Comparison of ENCODE assay signal across 14 cellular contexts in genomic region chr17:50668025-50668837, GRCh38. TPM values are rescaled to one million over a fixed set of nuclear protein-coding genes. Genes with fewer than 3 reads are reported as not detected.
A peak's percentile ranks its signal among the peaks of the same experiment; 100 is the strongest.
DNase-seq lines count a peak whose midpoint lies in the region; ATAC-seq and TF ChIP-seq lines count a peak whose summit lies in the region.
"Had no signal": no experiment of that assay in that cellular context is flagged by ENCODE, and none has a peak within 500 bp of the region (broad histone marks: within the 10 kb centered on the region; RNA-seq: fewer than 3 reads in every experiment).

No MANE protein-coding gene starts in this region.

- POLR2A ChIA-PET in IMR-90 (lab: Charles Lee; ENCODE audit: unreplicated experiment): no interaction called here
- POLR2A ChIA-PET in CD8-positive, alpha-beta memory T cell (lab: Charles Lee): no interaction called here

- H3K4me3 ChIP-seq in IMR-90 (ENCODE audit: insufficient read depth, low read depth, low read length): no peak overlapping the region
- H3K4me3 ChIP-seq in cardiac fibroblast (replicated peaks in 1 of 2; ENCODE audit: low read depth in 2 of 2, low read length in 2 of 2): no peak overlapping the region
- H3K4me3 ChIP-seq in mesenchymal stem cell (ENCODE audit: insufficient read depth in 1 of 2, low read depth in 1 of 2, low read length in 2 of 2): no peak overlapping the region
- H3K4me3 ChIP-seq in MM.1S (ENCODE audit: low read length): no peak overlapping the region
- no peak overlapping the region for H3K4me3 ChIP-seq in lower leg skin (ENCODE audit: low read depth, poor library complexity, severe bottlenecking)
- no peak overlapping the region for H3K4me3 ChIP-seq in CD8-positive, alpha-beta memory T cell (ENCODE audit: low read length)

- H3K23ac ChIP-seq in IMR-90 (ENCODE audit: low read depth, low read length) (peak overlapping the region; percentile 96; the same call in 1 of the 2 replicates), mesenchymal stem cell (ENCODE audit: low read length in 2 of 2) (no peak overlapping the region)

- CTCF ChIA-PET in IMR-90 (lab: Yijun Ruan, JAX): no interaction called here
- CTCF ChIA-PET in CD8-positive, alpha-beta memory T cell (lab: Charles Lee): no interaction called here

- H3K14ac ChIP-seq in IMR-90 (replicated peaks; ENCODE audit: low read depth, low read length) (peak overlapping the region; percentile 93), mesenchymal stem cell (ENCODE audit: low read length in 2 of 2) (peak overlapping the region in 1 of 2 experiments; percentile 95)

- H3K36me3 ChIP-seq in IMR-90 (ENCODE audit: control insufficient read depth, insufficient read depth, low read length): no peaks in the 10 kb centered on the region
- peaks cover 0 to 4% of the 10 kb centered on the region in 2 experiments for H3K36me3 ChIP-seq in mesenchymal stem cell (ENCODE audit: control insufficient read depth in 1 of 2, insufficient read depth in 2 of 2, low read depth in 1 of 2, low read length in 2 of 2)
- no peaks in the 10 kb centered on the region for H3K36me3 ChIP-seq in MM.1S (replicated peaks; ENCODE audit: insufficient read depth, low read length)
- H3K36me3 ChIP-seq in CD8-positive, alpha-beta memory T cell (ENCODE audit: insufficient read depth, low read length): no peaks in the 10 kb centered on the region

- H3K4me1 ChIP-seq in IMR-90 (ENCODE audit: control insufficient read depth, insufficient read depth, low read length): peaks cover 21% of the 10 kb centered on the region
- peaks cover 27% of the 10 kb centered on the region for H3K4me1 ChIP-seq in mesenchymal stem cell (ENCODE audit: control insufficient read depth, insufficient read depth, low read depth, low read length)
- H3K4me1 ChIP-seq in MM.1S (ENCODE audit: low read length): no peaks in the 10 kb centered on the region
- no peaks in the 10 kb centered on the region for H3K4me1 ChIP-seq in CD8-positive, alpha-beta memory T cell (ENCODE audit: insufficient read depth, low read length)

- H3F3A ChIP-seq in MM.1S (ENCODE audit: insufficient read depth, low read length): no peaks in the 10 kb centered on the region

- H3K27ac ChIP-seq in IMR-90 (ENCODE audit: insufficient read depth, low read length): peak overlapping the region; percentile 48
- no peak overlapping the region for H3K27ac ChIP-seq in mesenchymal stem cell (ENCODE audit: low read length, poor library complexity, severe bottlenecking)
- no peak overlapping the region for H3K27ac ChIP-seq in MM.1S (ENCODE audit: low read length)
- H3K27ac ChIP-seq in CD8-positive, alpha-beta memory T cell (ENCODE audit: low read depth, low read length): no peak overlapping the region
- H3K27ac ChIP-seq: parathyroid adenoma had no signal

- H2BK15ac ChIP-seq in IMR-90 (ENCODE audit: low read depth, low read length): peak overlapping the region; percentile 92; the same call in 2 of the 3 replicates
- H2BK15ac ChIP-seq in mesenchymal stem cell (ENCODE audit: low read depth, poor library complexity, severe bottlenecking): peak overlapping the region; percentile 82

- H3K27me3 ChIP-seq in IMR-90 (ENCODE audit: control insufficient read depth, insufficient read depth, low read length) (no peaks in the 10 kb centered on the region), mesenchymal stem cell (ENCODE audit: control insufficient read depth in 1 of 2, insufficient read depth in 1 of 2, low read length in 2 of 2) (no peaks in the 10 kb centered on the region), MM.1S (replicated peaks; ENCODE audit: insufficient read depth, low read length) (no peaks in the 10 kb centered on the region)
- no peaks in the 10 kb centered on the region for H3K27me3 ChIP-seq in CD8-positive, alpha-beta memory T cell (ENCODE audit: insufficient read depth, low read length, poor library complexity, severe bottlenecking)

- TF ChIP-seq CTCF in IMR-90 (conservative IDR thresholded peaks at IDR 0.05; ENCODE audit: low read depth, low read length) (no peak), cardiac fibroblast (IDR thresholded peaks at IDR 0.05; ENCODE audit: low read depth, low read length) (no peak), MM.1S (IDR thresholded peaks at IDR 0.05; ENCODE audit: low read length) (no peak), lower leg skin (IDR thresholded peaks at IDR 0.05) (no peak)

- peak overlapping the region; percentile 66; the same call in 1 of the 2 replicates for H3K56ac ChIP-seq in IMR-90 (ENCODE audit: extremely low read depth, insufficient read depth, low read length)

- DNase-seq in AG08396 (ENCODE audit: low spot score): peak; percentile 45
- DNase-seq in IMR-90: peak; percentile 41
- peak; percentile 58 to 59 for DNase-seq in cardiac fibroblast (ENCODE audit: low read depth in 2 of 2)
- no peak for DNase-seq in mesenchymal stem cell
- no peak for DNase-seq in MM.1S
- DNase-seq in lower leg skin (ENCODE audit: low spot score in 2 of 2): no peak
- DNase-seq in CD8-positive, alpha-beta memory T cell: no peak
- DNase-seq: activated CD8-positive, alpha-beta memory T cell treated with anti-CD3 and anti-CD28 coated beads, Interleukin-2, amount 10 ng/mL, durations not matched to agents 7 days and 5 days; amygdala; CD4-positive, alpha-beta T cell; NCI-H2029 had no signal

- TF ChIP-seq RAD21 in IMR-90 (IDR thresholded peaks at IDR 0.05; ENCODE audit: low read length): no peak

- H4K8ac ChIP-seq in IMR-90 (ENCODE audit: low read depth in 2 of 2, low read length in 2 of 2): peak overlapping the region; percentile 87 to 89
- peak overlapping the region; percentile 94 for H4K8ac ChIP-seq in mesenchymal stem cell (ENCODE audit: low read length)

- H3K9me2 ChIP-seq in MM.1S (replicated peaks; ENCODE audit: insufficient read depth, low read length): no peaks in the 10 kb centered on the region

- H2BK5ac ChIP-seq in IMR-90 (ENCODE audit: low read depth, low read length, poor library complexity, severe bottlenecking): peak overlapping the region; percentile 67
- no peak overlapping the region for H2BK5ac ChIP-seq in mesenchymal stem cell (ENCODE audit: low read depth, low read length, poor library complexity, severe bottlenecking)

- H3K27ac Mint-ChIP-seq in CD8-positive, alpha-beta memory T cell: peak overlapping the region in 3 of 8 donors; percentile 33 to 56 (median 35)
- H3K27ac Mint-ChIP-seq: activated CD8-positive, alpha-beta memory T cell treated with anti-CD3 and anti-CD28 coated beads, Interleukin-2, amount 10 ng/mL, durations not matched to agents 7 days and 5 days; CD4-positive, alpha-beta T cell; T-helper 2 cell treated with Interferon-gamma antibody and Interleukin-4, amounts not matched to agents 5 μg/mL and 100 μg/mL, for 36 hours had no signal

- TF ChIP-seq POLR2A in IMR-90 (IDR thresholded peaks at IDR 0.05; ENCODE audit: low read depth, low read length): no peak
- no peak for TF ChIP-seq POLR2A in lower leg skin (IDR thresholded peaks at IDR 0.05)

- H3K79me1 ChIP-seq in IMR-90 (ENCODE audit: low read depth in 1 of 2, low read length in 2 of 2) (peaks cover 0 to 8% of the 10 kb centered on the region in 2 experiments; a peak in 2 of 4 replicates), mesenchymal stem cell (replicated peaks; ENCODE audit: low read length, poor library complexity, severe bottlenecking) (no peaks in the 10 kb centered on the region)

- H4K91ac ChIP-seq in IMR-90 (ENCODE audit: insufficient read depth, low read depth, low read length): peak overlapping the region; percentile 80
- H4K91ac ChIP-seq in mesenchymal stem cell (ENCODE audit: low read length): peak overlapping the region; percentile 74

- H2BK120ac ChIP-seq in IMR-90 (ENCODE audit: low read depth, low read length) (peak overlapping the region; percentile 89), mesenchymal stem cell (ENCODE audit: low read depth, low read length) (peak overlapping the region; percentile 56)

- ATAC-seq in IMR-90 (ENCODE audit: low read depth) (peak; percentile 52; the same call in 1 of the 2 replicates), HG02678 (IDR thresholded peaks at IDR 0.05; ENCODE audit: unreplicated experiment) (no peak)
- ATAC-seq: activated CD8-positive, alpha-beta memory T cell treated with anti-CD3 and anti-CD28 coated beads, Interleukin-2, amount 10 ng/mL, durations not matched to agents 7 days and 5 days had no signal

- H2AK9ac ChIP-seq in IMR-90 (replicated peaks; ENCODE audit: low read depth, low read length, poor library complexity): peak overlapping the region; percentile 77

- H3K4me3 Mint-ChIP-seq in CD8-positive, alpha-beta memory T cell: no peak overlapping the region
- H3K4me3 Mint-ChIP-seq: activated CD8-positive, alpha-beta memory T cell treated with anti-CD3 and anti-CD28 coated beads, Interleukin-2, amount 10 ng/mL, durations not matched to agents 7 days and 5 days; CD4-positive, alpha-beta T cell; T-helper 2 cell treated with Interferon-gamma antibody and Interleukin-4, amounts not matched to agents 5 μg/mL and 100 μg/mL, for 36 hours had no signal

- intact Hi-C loops in IMR-90 (cut with micrococcal nuclease): no loop called here
- intact Hi-C loops in lower leg skin (cut with DNase I; ENCODE audit: low total_unique reads): no loop called here

- H3K9me1 ChIP-seq in IMR-90 (ENCODE audit: insufficient read depth, low read length): peaks cover 18% of the 10 kb centered on the region

- peak overlapping the region; percentile 92 for H3K4ac ChIP-seq in IMR-90 (ENCODE audit: low read depth, low read length)
- H3K4ac ChIP-seq in mesenchymal stem cell (ENCODE audit: low read depth in 1 of 2, low read length in 2 of 2): peak overlapping the region; percentile 64 to 82

- no peaks in the 10 kb centered on the region for H3K79me2 ChIP-seq in MM.1S (ENCODE audit: low read length)
- H3K79me2 ChIP-seq: parathyroid adenoma had no signal

- no peaks in the 10 kb centered on the region for H3K27me3 Mint-ChIP-seq in CD8-positive, alpha-beta memory T cell
- H3K27me3 Mint-ChIP-seq: activated CD8-positive, alpha-beta memory T cell treated with anti-CD3 and anti-CD28 coated beads, Interleukin-2, amount 10 ng/mL, durations not matched to agents 7 days and 5 days; CD4-positive, alpha-beta T cell had no signal

- H2AK5ac ChIP-seq in IMR-90 (ENCODE audit: low read depth, low read length) (peak overlapping the region; percentile 98), mesenchymal stem cell (ENCODE audit: low read length, severe bottlenecking) (peak overlapping the region; percentile 90)

- H4K5ac ChIP-seq in IMR-90 (ENCODE audit: low read depth, low read length): peak overlapping the region; percentile 88

- H4K20me1 ChIP-seq in IMR-90 (ENCODE audit: insufficient read depth, low read length) (no peaks in the 10 kb centered on the region), MM.1S (ENCODE audit: insufficient read depth, low read length) (no peaks in the 10 kb centered on the region)

- H3K9me3 Mint-ChIP-seq in CD8-positive, alpha-beta memory T cell: no peaks in the 10 kb centered on the region
- H3K9me3 Mint-ChIP-seq: CD4-positive, alpha-beta T cell; T-helper 2 cell treated with Interferon-gamma antibody and Interleukin-4, amounts not matched to agents 5 μg/mL and 100 μg/mL, for 36 hours had no signal

- H2AFZ ChIP-seq in IMR-90 (replicated peaks; ENCODE audit: low read length, poor library complexity): peak overlapping the region; percentile 84
- H2AFZ ChIP-seq in mesenchymal stem cell (ENCODE audit: low read depth, low read length): peak overlapping the region; percentile 72
- H2AFZ ChIP-seq in MM.1S (ENCODE audit: low read length): no peak overlapping the region
- H2AFZ ChIP-seq: parathyroid adenoma had no signal

- H3K9me3 ChIP-seq in IMR-90 (ENCODE audit: control insufficient read depth, insufficient read depth, low read length): no peaks in the 10 kb centered on the region
- H3K9me3 ChIP-seq in mesenchymal stem cell (ENCODE audit: control insufficient read depth, low read length): no peaks in the 10 kb centered on the region
- H3K9me3 ChIP-seq in MM.1S (replicated peaks; ENCODE audit: insufficient read depth, low read length): no peaks in the 10 kb centered on the region
- no peaks in the 10 kb centered on the region for H3K9me3 ChIP-seq in CD8-positive, alpha-beta memory T cell (ENCODE audit: low read length)

- in situ Hi-C loops in IMR-90 (cut with MboI; ENCODE audit: low sequenced_read_pairs): no loop called here

- H3K4me1 Mint-ChIP-seq in CD8-positive, alpha-beta memory T cell: no peaks in the 10 kb centered on the region
- H3K4me1 Mint-ChIP-seq: activated CD8-positive, alpha-beta memory T cell treated with anti-CD3 and anti-CD28 coated beads, Interleukin-2, amount 10 ng/mL, durations not matched to agents 7 days and 5 days had no signal

- H2BK20ac ChIP-seq in IMR-90 (ENCODE audit: low read depth, low read length): peak overlapping the region; percentile 90

- WGBS in IMR-90 (ENCODE audit: extremely low coverage in 2 of 2, insufficient read length in 1 of 2), 2 experiments: 68% methylated on average over 3 of the region's 8 CpGs; no CpG with 5 or more reads in 1 of the 2 experiments
- 38% methylated on average over 8 of the region's 8 CpGs for WGBS in mesenchymal stem cell
- 43 to 55% methylated on average over 8 of the region's 8 CpGs for WGBS in lower leg skin, 2 donors

- BruUV-seq in IMR-90 (replicated peaks; lab: Mats Ljungman, UMichigan): no TSS peak

- peak overlapping the region; percentile 79 for H3K18ac ChIP-seq in IMR-90 (ENCODE audit: low read depth, low read length)
- H3K18ac ChIP-seq in mesenchymal stem cell (ENCODE audit: low read depth in 1 of 2, low read length in 2 of 2): peak overlapping the region; percentile 40 to 91

- H2BK12ac ChIP-seq in mesenchymal stem cell (ENCODE audit: low read length in 2 of 2): peak overlapping the region; percentile 97 to 98

- H3K4me2 ChIP-seq in IMR-90 (ENCODE audit: low read depth, low read length) (0 out of 2 replicates have a peak overlapping the region, but pooled peaks have one; percentile 7), mesenchymal stem cell (ENCODE audit: low read length, poor library complexity, severe bottlenecking) (no peak overlapping the region), MM.1S (ENCODE audit: low read depth, low read length) (no peak overlapping the region)

- no peaks in the 10 kb centered on the region for H3K36me3 Mint-ChIP-seq in CD8-positive, alpha-beta memory T cell
- H3K36me3 Mint-ChIP-seq: activated CD8-positive, alpha-beta memory T cell treated with anti-CD3 and anti-CD28 coated beads, Interleukin-2, amount 10 ng/mL, durations not matched to agents 7 days and 5 days had no signal

- no peak overlapping the region for H3K9ac ChIP-seq in IMR-90 (ENCODE audit: low read depth, low read length)
- H3K9ac ChIP-seq in mesenchymal stem cell (ENCODE audit: low read length): peak overlapping the region; percentile 48
- no peak overlapping the region for H3K9ac ChIP-seq in MM.1S (ENCODE audit: low read length)
- H3K9ac ChIP-seq: parathyroid adenoma had no signal

- dilution Hi-C loops in IMR-90 (cut with HindIII; ENCODE audit: low sequenced_read_pairs, unreplicated experiment): no loop called here

RNA-seq across cellular contexts. Expression of gene ABCC3, which starts 33.5 kb away (rescaled TPM):
- total RNA-seq in IMR-90 (2012; rRNA removed): 2.2 and 3.2 TPM in 2 replicates
- polyA plus RNA-seq in IMR-90 (2012; rRNA removed): 6.0 and 6.6 TPM in 2 replicates
- polyA plus RNA-seq in IMR-90 (2012; cell fraction: cytosol; rRNA removed): 1.7 and 5.8 TPM in 2 replicates
- 61.3 and 69.4 TPM in 2 replicates for polyA plus RNA-seq in IMR-90 (2012; cell fraction: nucleus; rRNA removed; ENCODE audit: low replicate concordance)
- 2.5 TPM for polyA plus RNA-seq in mesenchymal stem cell (2013, experiment 1 of 2)
- 2.5 TPM for polyA plus RNA-seq in mesenchymal stem cell (2013, experiment 2 of 2)
- 10 to 100 TPM; 25.8 to 47.5 (median 35.2) TPM for total RNA-seq in lower leg skin
- total RNA-seq in CD8-positive, alpha-beta memory T cell: under 1 TPM; 0.37 to 0.69 TPM
- not detected for polyA plus RNA-seq in CD8-positive, alpha-beta memory T cell
- total RNA-seq: activated CD8-positive, alpha-beta memory T cell treated with anti-CD3 and anti-CD28 coated beads, Interleukin-2, amount 10 ng/mL, durations not matched to agents 7 days and 5 days had no signal

RNA-seq across cellular contexts. Expression of gene ANKRD40, which starts 39.5 kb away (rescaled TPM):
- total RNA-seq in IMR-90 (2012; rRNA removed) (35.8 and 38.9 TPM in 2 replicates), lower leg skin (10 to 100 TPM; 22.4 to 31.1 (median 22.7) TPM)
- polyA plus RNA-seq in IMR-90 (2012; rRNA removed): 23.4 and 23.5 TPM in 2 replicates
- 6.0 and 8.0 TPM in 2 replicates for polyA plus RNA-seq in IMR-90 (2012; cell fraction: cytosol; rRNA removed)
- polyA plus RNA-seq in IMR-90 (2012; cell fraction: nucleus; rRNA removed; ENCODE audit: low replicate concordance): 6.2 and 29.6 TPM in 2 replicates
- 25.9 TPM for polyA plus RNA-seq in mesenchymal stem cell (2013, experiment 1 of 2)
- polyA plus RNA-seq in mesenchymal stem cell (2013, experiment 2 of 2): 26.3 TPM
- 10 to 100 TPM; 48.2 to 48.5 TPM for total RNA-seq in CD8-positive, alpha-beta memory T cell
- 6.6 TPM for polyA plus RNA-seq in CD8-positive, alpha-beta memory T cell

RNA-seq across cellular contexts. Expression of gene LUC7L3, which starts 51.2 kb away (rescaled TPM):
- total RNA-seq in IMR-90 (2012; rRNA removed) (17.7 and 20.0 TPM in 2 replicates), lower leg skin (10 to 100 TPM; 31.6 to 70.2 (median 51.6) TPM)
- polyA plus RNA-seq in IMR-90 (2012; rRNA removed): 44.7 and 47.5 TPM in 2 replicates
- polyA plus RNA-seq in IMR-90 (2012; cell fraction: cytosol; rRNA removed): 27.5 and 27.7 TPM in 2 replicates
- 183 and 387 TPM in 2 replicates for polyA plus RNA-seq in IMR-90 (2012; cell fraction: nucleus; rRNA removed; ENCODE audit: low replicate concordance)
- 99.9 TPM for polyA plus RNA-seq in mesenchymal stem cell (2013, experiment 1 of 2)
- 97.1 TPM for polyA plus RNA-seq in mesenchymal stem cell (2013, experiment 2 of 2)
- 100 to 1,000 TPM; 113 to 120 TPM for total RNA-seq in CD8-positive, alpha-beta memory T cell
- 72.5 TPM for polyA plus RNA-seq in CD8-positive, alpha-beta memory T cell

Comparison
In these comparisons a context has a peak if more than half of its experiments do, and no peak if none do; other contexts are left out.
1. DNase-seq: peak in AG08396 (single experiment), IMR-90 (single experiment) and cardiac fibroblast (2 of 2); none in mesenchymal stem cell (single experiment), MM.1S (single experiment), lower leg skin (0 of 2) and CD8-positive, alpha-beta memory T cell (0 of 5).